1 cellular context compared by ENCODE assay signal in the genomic region with DNA sequence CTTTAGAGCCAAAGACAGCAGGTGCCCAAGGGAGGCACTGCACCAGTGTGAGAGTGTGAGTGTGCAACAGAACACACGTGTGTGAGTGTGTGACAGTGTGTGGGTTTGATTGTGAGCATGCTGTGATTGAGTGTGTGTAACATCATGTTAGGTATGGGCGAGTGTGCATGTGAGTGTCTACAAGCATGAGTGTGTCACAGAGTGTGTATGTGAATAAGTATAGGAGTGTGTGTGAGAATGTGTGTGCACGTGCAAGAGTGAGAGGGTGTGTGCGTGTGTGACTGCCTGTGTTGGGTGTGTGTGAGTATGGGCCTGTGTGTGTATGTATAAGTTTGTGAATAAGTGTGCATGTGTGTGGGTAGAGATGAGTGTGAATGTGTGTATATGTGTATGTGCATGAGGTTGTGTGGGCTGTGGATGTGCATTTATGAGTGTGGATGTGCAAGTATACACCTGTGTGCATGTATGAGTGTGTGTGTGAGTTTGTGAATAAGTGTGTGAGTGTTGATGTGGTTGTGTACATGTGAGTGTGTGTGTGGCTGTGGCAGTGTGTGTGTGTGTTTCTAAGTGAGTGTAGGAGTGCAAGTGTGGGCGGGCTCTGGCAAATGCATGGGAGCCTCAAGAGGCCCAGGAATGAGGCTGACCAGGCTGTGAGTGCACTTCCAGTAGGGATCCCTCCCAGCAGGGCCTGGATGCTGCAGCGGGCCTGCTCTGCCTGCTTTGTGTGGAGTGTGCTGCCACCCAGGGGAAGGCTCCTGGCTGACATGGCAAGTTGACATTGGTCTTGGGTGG.
TF ChIP-seq lines count a peak whose summit lies in the region.

No MANE protein-coding gene starts in this region.

TF ChIP-seq in GM12878, 131 proteins besides CTCF, POLR2A, EP300 and RAD21 (continued from another document and continues in another):
- TF ChIP-seq, protein P1, sequence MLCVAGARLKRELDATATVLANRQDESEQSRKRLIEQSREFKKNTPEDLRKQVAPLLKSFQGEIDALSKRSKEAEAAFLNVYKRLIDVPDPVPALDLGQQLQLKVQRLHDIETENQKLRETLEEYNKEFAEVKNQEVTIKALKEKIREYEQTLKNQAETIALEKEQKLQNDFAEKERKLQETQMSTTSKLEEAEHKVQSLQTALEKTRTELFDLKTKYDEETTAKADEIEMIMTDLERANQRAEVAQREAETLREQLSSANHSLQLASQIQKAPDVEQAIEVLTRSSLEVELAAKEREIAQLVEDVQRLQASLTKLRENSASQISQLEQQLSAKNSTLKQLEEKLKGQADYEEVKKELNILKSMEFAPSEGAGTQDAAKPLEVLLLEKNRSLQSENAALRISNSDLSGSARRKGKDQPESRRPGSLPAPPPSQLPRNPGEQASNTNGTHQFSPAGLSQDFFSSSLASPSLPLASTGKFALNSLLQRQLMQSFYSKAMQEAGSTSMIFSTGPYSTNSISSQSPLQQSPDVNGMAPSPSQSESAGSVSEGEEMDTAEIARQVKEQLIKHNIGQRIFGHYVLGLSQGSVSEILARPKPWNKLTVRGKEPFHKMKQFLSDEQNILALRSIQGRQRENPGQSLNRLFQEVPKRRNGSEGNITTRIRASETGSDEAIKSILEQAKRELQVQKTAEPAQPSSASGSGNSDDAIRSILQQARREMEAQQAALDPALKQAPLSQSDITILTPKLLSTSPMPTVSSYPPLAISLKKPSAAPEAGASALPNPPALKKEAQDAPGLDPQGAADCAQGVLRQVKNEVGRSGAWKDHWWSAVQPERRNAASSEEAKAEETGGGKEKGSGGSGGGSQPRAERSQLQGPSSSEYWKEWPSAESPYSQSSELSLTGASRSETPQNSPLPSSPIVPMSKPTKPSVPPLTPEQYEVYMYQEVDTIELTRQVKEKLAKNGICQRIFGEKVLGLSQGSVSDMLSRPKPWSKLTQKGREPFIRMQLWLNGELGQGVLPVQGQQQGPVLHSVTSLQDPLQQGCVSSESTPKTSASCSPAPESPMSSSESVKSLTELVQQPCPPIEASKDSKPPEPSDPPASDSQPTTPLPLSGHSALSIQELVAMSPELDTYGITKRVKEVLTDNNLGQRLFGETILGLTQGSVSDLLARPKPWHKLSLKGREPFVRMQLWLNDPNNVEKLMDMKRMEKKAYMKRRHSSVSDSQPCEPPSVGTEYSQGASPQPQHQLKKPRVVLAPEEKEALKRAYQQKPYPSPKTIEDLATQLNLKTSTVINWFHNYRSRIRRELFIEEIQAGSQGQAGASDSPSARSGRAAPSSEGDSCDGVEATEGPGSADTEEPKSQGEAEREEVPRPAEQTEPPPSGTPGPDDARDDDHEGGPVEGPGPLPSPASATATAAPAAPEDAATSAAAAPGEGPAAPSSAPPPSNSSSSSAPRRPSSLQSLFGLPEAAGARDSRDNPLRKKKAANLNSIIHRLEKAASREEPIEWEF (IDR thresholded peaks at IDR 0.05; ENCODE audit: insufficient replicate concordance, low read depth, low read length) = no peak
- TF ChIP-seq NRF1 (conservative IDR thresholded peaks at IDR 0.05; ENCODE audit: low read depth, low read length) (no peak), HCFC1 (IDR thresholded peaks at IDR 0.05; ENCODE audit: low read length) (no peak), PAX5 (IDR thresholded peaks at IDR 0.05; ENCODE audit: borderline replicate concordance, low read depth, low read length) (no peak), GABPA (IDR thresholded peaks at IDR 0.05; ENCODE audit: low read depth) (no peak), JUNB (IDR thresholded peaks at IDR 0.05) (no peak), EED (IDR thresholded peaks at IDR 0.05; ENCODE audit: low read depth) (no peak), SMAD1 (IDR thresholded peaks at IDR 0.05; ENCODE audit: low read depth, partially characterized antibody) (no peak), RB1 (IDR thresholded peaks at IDR 0.05; ENCODE audit: borderline replicate concordance) (no peak), ZNF24 (IDR thresholded peaks at IDR 0.05) (no peak), SUZ12 (IDR thresholded peaks at IDR 0.05; ENCODE audit: unreplicated experiment) (no peak), MEF2B (IDR thresholded peaks at IDR 0.05; ENCODE audit: partially characterized antibody, poor library complexity, severe bottlenecking) (no peak), YBX1 (IDR thresholded peaks at IDR 0.05) (no peak), NBN (IDR thresholded peaks at IDR 0.05) (peak; percentile 42; the same call in 1 of the 2 replicates), IKZF2 (IDR thresholded peaks at IDR 0.05) (0 out of 4 replicates have a peak, but pooled peaks of 1 of the 2 experiments have one; percentile 12), IKZF1 (conservative IDR thresholded peaks at IDR 0.05) (peak; percentile 35; the same call in 1 of the 2 replicates), CHD4 (IDR thresholded peaks at IDR 0.05) (no peak), CEBPB (IDR thresholded peaks at IDR 0.05; ENCODE audit: borderline replicate concordance in 1 of 2, low read depth in 2 of 2, low read length in 2 of 2) (no peak), SIX5 (IDR thresholded peaks at IDR 0.05; ENCODE audit: low read depth, low read length, severe bottlenecking) (no peak), MEF2A (IDR thresholded peaks at IDR 0.05; ENCODE audit: insufficient read depth, low read depth, low read length) (no peak), YY1 (IDR thresholded peaks at IDR 0.05; ENCODE audit: low read depth, low read length) (no peak), ZBED1 (IDR thresholded peaks at IDR 0.05; ENCODE audit: borderline replicate concordance) (no peak), ZSCAN29 (IDR thresholded peaks at IDR 0.05) (no peak), NR2C1 (IDR thresholded peaks at IDR 0.05) (no peak), WRNIP1 (IDR thresholded peaks at IDR 0.05; ENCODE audit: borderline replicate concordance, low read depth, low read length) (no peak), ESRRA (IDR thresholded peaks at IDR 0.05; ENCODE audit: low read length) (no peak), SMARCA5 (IDR thresholded peaks at IDR 0.05) (no peak), SPI1 (IDR thresholded peaks at IDR 0.05; ENCODE audit: borderline replicate concordance, insufficient read depth, low read depth, low read length) (no peak), HDGF (IDR thresholded peaks at IDR 0.05) (peak; percentile 72; the same call in 1 of the 2 replicates), BACH1 (IDR thresholded peaks at IDR 0.05; ENCODE audit: borderline replicate concordance) (no peak), NR2C2 (IDR thresholded peaks at IDR 0.05; ENCODE audit: borderline replicate concordance, control insufficient read depth, insufficient read length, low read depth) (no peak), KDM1A (IDR thresholded peaks at IDR 0.05; ENCODE audit: borderline replicate concordance) (no peak), NFYA (IDR thresholded peaks at IDR 0.05; ENCODE audit: borderline replicate concordance, low read depth, low read length) (no peak), CBX5 (IDR thresholded peaks at IDR 0.05; ENCODE audit: low read depth) (no peak), CREM (IDR thresholded peaks at IDR 0.05; ENCODE audit: low read depth) (no peak), FOXK2 (IDR thresholded peaks at IDR 0.05) (no peak), TCF7 (IDR thresholded peaks at IDR 0.05; ENCODE audit: borderline replicate concordance) (no peak)
- TF ChIP-seq, protein P2, sequence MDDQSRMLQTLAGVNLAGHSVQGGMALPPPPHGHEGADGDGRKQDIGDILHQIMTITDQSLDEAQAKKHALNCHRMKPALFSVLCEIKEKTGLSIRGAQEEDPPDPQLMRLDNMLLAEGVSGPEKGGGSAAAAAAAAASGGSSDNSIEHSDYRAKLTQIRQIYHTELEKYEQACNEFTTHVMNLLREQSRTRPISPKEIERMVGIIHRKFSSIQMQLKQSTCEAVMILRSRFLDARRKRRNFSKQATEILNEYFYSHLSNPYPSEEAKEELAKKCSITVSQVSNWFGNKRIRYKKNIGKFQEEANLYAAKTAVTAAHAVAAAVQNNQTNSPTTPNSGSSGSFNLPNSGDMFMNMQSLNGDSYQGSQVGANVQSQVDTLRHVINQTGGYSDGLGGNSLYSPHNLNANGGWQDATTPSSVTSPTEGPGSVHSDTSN (IDR thresholded peaks at IDR 0.05; ENCODE audit: insufficient replicate concordance, low read depth, low read length) = peak; percentile 63
- TF ChIP-seq, protein P3, sequence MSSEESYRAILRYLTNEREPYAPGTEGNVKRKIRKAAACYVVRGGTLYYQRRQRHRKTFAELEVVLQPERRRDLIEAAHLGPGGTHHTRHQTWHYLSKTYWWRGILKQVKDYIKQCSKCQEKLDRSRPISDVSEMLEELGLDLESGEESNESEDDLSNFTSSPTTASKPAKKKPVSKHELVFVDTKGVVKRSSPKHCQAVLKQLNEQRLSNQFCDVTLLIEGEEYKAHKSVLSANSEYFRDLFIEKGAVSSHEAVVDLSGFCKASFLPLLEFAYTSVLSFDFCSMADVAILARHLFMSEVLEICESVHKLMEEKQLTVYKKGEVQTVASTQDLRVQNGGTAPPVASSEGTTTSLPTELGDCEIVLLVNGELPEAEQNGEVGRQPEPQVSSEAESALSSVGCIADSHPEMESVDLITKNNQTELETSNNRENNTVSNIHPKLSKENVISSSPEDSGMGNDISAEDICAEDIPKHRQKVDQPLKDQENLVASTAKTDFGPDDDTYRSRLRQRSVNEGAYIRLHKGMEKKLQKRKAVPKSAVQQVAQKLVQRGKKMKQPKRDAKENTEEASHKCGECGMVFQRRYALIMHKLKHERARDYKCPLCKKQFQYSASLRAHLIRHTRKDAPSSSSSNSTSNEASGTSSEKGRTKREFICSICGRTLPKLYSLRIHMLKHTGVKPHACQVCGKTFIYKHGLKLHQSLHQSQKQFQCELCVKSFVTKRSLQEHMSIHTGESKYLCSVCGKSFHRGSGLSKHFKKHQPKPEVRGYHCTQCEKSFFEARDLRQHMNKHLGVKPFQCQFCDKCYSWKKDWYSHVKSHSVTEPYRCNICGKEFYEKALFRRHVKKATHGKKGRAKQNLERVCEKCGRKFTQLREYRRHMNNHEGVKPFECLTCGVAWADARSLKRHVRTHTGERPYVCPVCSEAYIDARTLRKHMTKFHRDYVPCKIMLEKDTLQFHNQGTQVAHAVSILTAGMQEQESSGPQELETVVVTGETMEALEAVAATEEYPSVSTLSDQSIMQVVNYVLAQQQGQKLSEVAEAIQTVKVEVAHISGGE (CRISPR knock-in tag; IDR thresholded peaks at IDR 0.05) = no peak
- TF ChIP-seq, protein P4, sequence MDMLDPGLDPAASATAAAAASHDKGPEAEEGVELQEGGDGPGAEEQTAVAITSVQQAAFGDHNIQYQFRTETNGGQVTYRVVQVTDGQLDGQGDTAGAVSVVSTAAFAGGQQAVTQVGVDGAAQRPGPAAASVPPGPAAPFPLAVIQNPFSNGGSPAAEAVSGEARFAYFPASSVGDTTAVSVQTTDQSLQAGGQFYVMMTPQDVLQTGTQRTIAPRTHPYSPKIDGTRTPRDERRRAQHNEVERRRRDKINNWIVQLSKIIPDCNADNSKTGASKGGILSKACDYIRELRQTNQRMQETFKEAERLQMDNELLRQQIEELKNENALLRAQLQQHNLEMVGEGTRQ (IDR thresholded peaks at IDR 0.05; ENCODE audit: borderline replicate concordance, low read depth, low read length) = no peak
- TF ChIP-seq, protein P5, sequence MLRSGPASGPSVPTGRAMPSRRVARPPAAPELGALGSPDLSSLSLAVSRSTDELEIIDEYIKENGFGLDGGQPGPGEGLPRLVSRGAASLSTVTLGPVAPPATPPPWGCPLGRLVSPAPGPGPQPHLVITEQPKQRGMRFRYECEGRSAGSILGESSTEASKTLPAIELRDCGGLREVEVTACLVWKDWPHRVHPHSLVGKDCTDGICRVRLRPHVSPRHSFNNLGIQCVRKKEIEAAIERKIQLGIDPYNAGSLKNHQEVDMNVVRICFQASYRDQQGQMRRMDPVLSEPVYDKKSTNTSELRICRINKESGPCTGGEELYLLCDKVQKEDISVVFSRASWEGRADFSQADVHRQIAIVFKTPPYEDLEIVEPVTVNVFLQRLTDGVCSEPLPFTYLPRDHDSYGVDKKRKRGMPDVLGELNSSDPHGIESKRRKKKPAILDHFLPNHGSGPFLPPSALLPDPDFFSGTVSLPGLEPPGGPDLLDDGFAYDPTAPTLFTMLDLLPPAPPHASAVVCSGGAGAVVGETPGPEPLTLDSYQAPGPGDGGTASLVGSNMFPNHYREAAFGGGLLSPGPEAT (IDR thresholded peaks at IDR 0.05; ENCODE audit: low read depth) = no peak
- TF ChIP-seq, protein P6, sequence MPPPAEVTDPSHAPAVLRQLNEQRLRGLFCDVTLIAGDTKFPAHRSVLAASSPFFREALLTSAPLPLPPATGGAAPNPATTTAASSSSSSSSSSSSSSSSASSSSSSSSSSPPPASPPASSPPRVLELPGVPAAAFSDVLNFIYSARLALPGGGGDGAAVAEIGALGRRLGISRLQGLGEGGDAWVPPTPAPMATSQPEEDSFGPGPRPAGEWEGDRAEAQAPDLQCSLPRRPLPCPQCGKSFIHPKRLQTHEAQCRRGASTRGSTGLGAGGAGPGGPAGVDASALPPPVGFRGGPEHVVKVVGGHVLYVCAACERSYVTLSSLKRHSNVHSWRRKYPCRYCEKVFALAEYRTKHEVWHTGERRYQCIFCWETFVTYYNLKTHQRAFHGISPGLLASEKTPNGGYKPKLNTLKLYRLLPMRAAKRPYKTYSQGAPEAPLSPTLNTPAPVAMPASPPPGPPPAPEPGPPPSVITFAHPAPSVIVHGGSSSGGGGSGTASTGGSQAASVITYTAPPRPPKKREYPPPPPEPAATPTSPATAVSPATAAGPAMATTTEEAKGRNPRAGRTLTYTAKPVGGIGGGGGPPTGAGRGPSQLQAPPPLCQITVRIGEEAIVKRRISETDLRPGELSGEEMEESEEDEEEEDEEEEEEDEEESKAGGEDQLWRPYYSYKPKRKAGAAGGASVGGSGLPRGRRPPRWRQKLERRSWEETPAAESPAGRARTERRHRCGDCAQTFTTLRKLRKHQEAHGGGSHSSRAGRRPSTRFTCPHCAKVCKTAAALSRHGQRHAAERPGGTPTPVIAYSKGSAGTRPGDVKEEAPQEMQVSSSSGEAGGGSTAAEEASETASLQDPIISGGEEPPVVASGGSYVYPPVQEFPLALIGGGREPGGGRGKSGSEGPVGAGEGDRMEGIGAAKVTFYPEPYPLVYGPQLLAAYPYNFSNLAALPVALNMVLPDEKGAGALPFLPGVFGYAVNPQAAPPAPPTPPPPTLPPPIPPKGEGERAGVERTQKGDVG (CRISPR knock-in tag; IDR thresholded peaks at IDR 0.05) = no peak
- TF ChIP-seq, protein P7, sequence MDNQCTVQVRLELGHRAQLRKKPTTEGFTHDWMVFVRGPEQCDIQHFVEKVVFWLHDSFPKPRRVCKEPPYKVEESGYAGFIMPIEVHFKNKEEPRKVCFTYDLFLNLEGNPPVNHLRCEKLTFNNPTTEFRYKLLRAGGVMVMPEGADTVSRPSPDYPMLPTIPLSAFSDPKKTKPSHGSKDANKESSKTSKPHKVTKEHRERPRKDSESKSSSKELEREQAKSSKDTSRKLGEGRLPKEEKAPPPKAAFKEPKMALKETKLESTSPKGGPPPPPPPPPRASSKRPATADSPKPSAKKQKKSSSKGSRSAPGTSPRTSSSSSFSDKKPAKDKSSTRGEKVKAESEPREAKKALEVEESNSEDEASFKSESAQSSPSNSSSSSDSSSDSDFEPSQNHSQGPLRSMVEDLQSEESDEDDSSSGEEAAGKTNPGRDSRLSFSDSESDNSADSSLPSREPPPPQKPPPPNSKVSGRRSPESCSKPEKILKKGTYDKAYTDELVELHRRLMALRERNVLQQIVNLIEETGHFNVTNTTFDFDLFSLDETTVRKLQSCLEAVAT (IDR thresholded peaks at IDR 0.05) = no peak
- TF ChIP-seq, protein P8, sequence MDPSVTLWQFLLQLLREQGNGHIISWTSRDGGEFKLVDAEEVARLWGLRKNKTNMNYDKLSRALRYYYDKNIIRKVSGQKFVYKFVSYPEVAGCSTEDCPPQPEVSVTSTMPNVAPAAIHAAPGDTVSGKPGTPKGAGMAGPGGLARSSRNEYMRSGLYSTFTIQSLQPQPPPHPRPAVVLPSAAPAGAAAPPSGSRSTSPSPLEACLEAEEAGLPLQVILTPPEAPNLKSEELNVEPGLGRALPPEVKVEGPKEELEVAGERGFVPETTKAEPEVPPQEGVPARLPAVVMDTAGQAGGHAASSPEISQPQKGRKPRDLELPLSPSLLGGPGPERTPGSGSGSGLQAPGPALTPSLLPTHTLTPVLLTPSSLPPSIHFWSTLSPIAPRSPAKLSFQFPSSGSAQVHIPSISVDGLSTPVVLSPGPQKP (IDR thresholded peaks at IDR 0.05; ENCODE audit: low read depth, low read length) = no peak
